In genomic region chr3:12706504-12707253, GRCh38 we compare ENCODE assay signal across 8 cellular contexts. TPM values are rescaled to one million over a fixed set of nuclear protein-coding genes. Genes with fewer than 3 reads are reported as not detected.
DNase-seq lines count a peak whose midpoint lies in the region; ATAC-seq and TF ChIP-seq lines count a peak whose summit lies in the region.

No MANE protein-coding gene starts in this region.

- no peaks in the 10 kb centered on the region for H3K9me3 Mint-ChIP-seq in activated T-helper 1 cell treated with anti-CD3 and anti-CD28 coated beads, Interleukin-12 subunit alpha, Interleukin-12 subunit beta, Interleukin-2, Interleukin-4 antibody, amounts not matched to agents 30 ng/mL and 10 ng/mL and 1 ng/mL, durations not matched to agents 14 hours and 24 hours and 36 hours

- H3K4me1 Mint-ChIP-seq in activated T-helper 1 cell treated with anti-CD3 and anti-CD28 coated beads, Interleukin-12 subunit alpha, Interleukin-12 subunit beta, Interleukin-2, Interleukin-4 antibody, amounts not matched to agents 30 ng/mL and 10 ng/mL and 1 ng/mL, durations not matched to agents 14 hours and 24 hours and 36 hours (ENCODE audit: low read depth), result no peaks in the 10 kb centered on the region

- peak; percentile 78 for ATAC-seq in GM21423 (IDR thresholded peaks at IDR 0.05; ENCODE audit: unreplicated experiment)
- peak; percentile 90 for ATAC-seq in sciatic nerve
- no peak for ATAC-seq in GM19397 (IDR thresholded peaks at IDR 0.05; ENCODE audit: unreplicated experiment)

- no peak overlapping the region for H3K4me3 Mint-ChIP-seq in activated T-helper 1 cell treated with anti-CD3 and anti-CD28 coated beads, Interleukin-12 subunit alpha, Interleukin-12 subunit beta, Interleukin-2, Interleukin-4 antibody, amounts not matched to agents 30 ng/mL and 10 ng/mL and 1 ng/mL, durations not matched to agents 14 hours and 24 hours and 36 hours

- no peak overlapping the region for H3K27ac Mint-ChIP-seq in activated T-helper 1 cell treated with anti-CD3 and anti-CD28 coated beads, Interleukin-12 subunit alpha, Interleukin-12 subunit beta, Interleukin-2, Interleukin-4 antibody, amounts not matched to agents 30 ng/mL and 10 ng/mL and 1 ng/mL, durations not matched to agents 14 hours and 24 hours and 36 hours

- peak; percentile 85 for TF ChIP-seq RAD21 in Ishikawa (IDR thresholded peaks at IDR 0.05; ENCODE audit: low read depth)

- TF ChIP-seq EP300 in Ishikawa (IDR thresholded peaks at IDR 0.05; ENCODE audit: borderline replicate concordance), result no peak

- intact Hi-C loops in activated T-helper 1 cell treated with anti-CD3 and anti-CD28 coated beads, Interleukin-12 subunit alpha, Interleukin-12 subunit beta, Interleukin-2, Interleukin-4 antibody, amounts not matched to agents 30 ng/mL and 10 ng/mL and 1 ng/mL, durations not matched to agents 14 hours and 24 hours and 36 hours (cut with micrococcal nuclease), result loop anchor here (1.0 to 5.0 kb wide), 5 partner anchors 14 to 569 kb away; partner anchors contain the start of gene RPL32
- intact Hi-C loops in sciatic nerve (cut with DNase I), result no loop called here

- peaks cover 8% of the 10 kb centered on the region for H3K27me3 Mint-ChIP-seq in activated T-helper 1 cell treated with anti-CD3 and anti-CD28 coated beads, Interleukin-12 subunit alpha, Interleukin-12 subunit beta, Interleukin-2, Interleukin-4 antibody, amounts not matched to agents 30 ng/mL and 10 ng/mL and 1 ng/mL, durations not matched to agents 14 hours and 24 hours and 36 hours (ENCODE audit: insufficient read depth)

- H3K36me3 Mint-ChIP-seq in activated T-helper 1 cell treated with anti-CD3 and anti-CD28 coated beads, Interleukin-12 subunit alpha, Interleukin-12 subunit beta, Interleukin-2, Interleukin-4 antibody, amounts not matched to agents 30 ng/mL and 10 ng/mL and 1 ng/mL, durations not matched to agents 14 hours and 24 hours and 36 hours (ENCODE audit: low read depth), result no peaks in the 10 kb centered on the region

- peak; percentile 71 for DNase-seq in DMS53 (lab: John Stamatoyannopoulos, UW)
- peak; percentile 76 for DNase-seq in RPMI7951 (ENCODE audit: low read depth)
- peak; percentile 53 for DNase-seq in activated T-helper 1 cell treated with anti-CD3 and anti-CD28 coated beads, Interleukin-12 subunit alpha, Interleukin-12 subunit beta, Interleukin-2, Interleukin-4 antibody, amounts not matched to agents 30 ng/mL and 10 ng/mL and 1 ng/mL, durations not matched to agents 14 hours and 24 hours and 36 hours (ENCODE audit: low spot score)
- peak; percentile 74 for DNase-seq in germinal center (ENCODE audit: low spot score)
- peak; percentile 65 for DNase-seq in sciatic nerve (ENCODE audit: low spot score)

TF ChIP-seq in Ishikawa, 13 proteins besides CTCF, POLR2A, EP300 and RAD21:
- no peak for TF ChIP-seq TEAD4 (IDR thresholded peaks at IDR 0.05)
- TF ChIP-seq EGR1 (IDR thresholded peaks at IDR 0.05), result no peak
- no peak for TF ChIP-seq REST (IDR thresholded peaks at IDR 0.05; ENCODE audit: low read depth)
- no peak for TF ChIP-seq FOXM1 (IDR thresholded peaks at IDR 0.05; ENCODE audit: borderline replicate concordance, low read depth)
- TF ChIP-seq, protein P1, sequence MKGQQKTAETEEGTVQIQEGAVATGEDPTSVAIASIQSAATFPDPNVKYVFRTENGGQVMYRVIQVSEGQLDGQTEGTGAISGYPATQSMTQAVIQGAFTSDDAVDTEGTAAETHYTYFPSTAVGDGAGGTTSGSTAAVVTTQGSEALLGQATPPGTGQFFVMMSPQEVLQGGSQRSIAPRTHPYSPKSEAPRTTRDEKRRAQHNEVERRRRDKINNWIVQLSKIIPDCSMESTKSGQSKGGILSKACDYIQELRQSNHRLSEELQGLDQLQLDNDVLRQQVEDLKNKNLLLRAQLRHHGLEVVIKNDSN (IDR thresholded peaks at IDR 0.05), result no peak
- TF ChIP-seq TAF1 (IDR thresholded peaks at IDR 0.05; ENCODE audit: low read depth), result no peak
- no peak for TF ChIP-seq TCF12 (IDR thresholded peaks at IDR 0.05; ENCODE audit: low read depth)
- TF ChIP-seq CEBPB (IDR thresholded peaks at IDR 0.05), result no peak
- TF ChIP-seq YY1 (IDR thresholded peaks at IDR 0.05; ENCODE audit: low read depth), result no peak
- TF ChIP-seq NFIC (IDR thresholded peaks at IDR 0.05), result no peak
- TF ChIP-seq CREB1 (IDR thresholded peaks at IDR 0.05; ENCODE audit: low read depth), result no peak
- TF ChIP-seq ZBTB7A (IDR thresholded peaks at IDR 0.05; ENCODE audit: low read depth), result no peak
- TF ChIP-seq, protein P2, sequence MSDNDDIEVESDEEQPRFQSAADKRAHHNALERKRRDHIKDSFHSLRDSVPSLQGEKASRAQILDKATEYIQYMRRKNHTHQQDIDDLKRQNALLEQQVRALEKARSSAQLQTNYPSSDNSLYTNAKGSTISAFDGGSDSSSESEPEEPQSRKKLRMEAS (IDR thresholded peaks at IDR 0.05), result no peak

RNA-seq across cellular contexts. Expression of gene RAF1, which starts 42.8 kb away (rescaled TPM):
- total RNA-seq in RPMI7951 (2014; rRNA removed; shearing (Covaris generic)), result 84.6 and 127 TPM in 2 replicates
- total RNA-seq in activated T-helper 1 cell treated with anti-CD3 and anti-CD28 coated beads, Interleukin-12 subunit alpha, Interleukin-12 subunit beta, Interleukin-2, Interleukin-4 antibody, amounts not matched to agents 30 ng/mL and 10 ng/mL and 1 ng/mL, durations not matched to agents 14 hours and 24 hours and 36 hours, result 91.0 and 91.6 TPM in 2 replicates
- total RNA-seq in sciatic nerve, result 90.5 TPM

RNA-seq across cellular contexts. Expression of gene TMEM40, which starts 52.4 kb away (rescaled TPM):
- total RNA-seq in RPMI7951 (2014; rRNA removed; shearing (Covaris generic)), result not detected in 2 replicates
- total RNA-seq in activated T-helper 1 cell treated with anti-CD3 and anti-CD28 coated beads, Interleukin-12 subunit alpha, Interleukin-12 subunit beta, Interleukin-2, Interleukin-4 antibody, amounts not matched to agents 30 ng/mL and 10 ng/mL and 1 ng/mL, durations not matched to agents 14 hours and 24 hours and 36 hours, result not detected in 2 replicates
- total RNA-seq in sciatic nerve, result not detected
